ENCODE assay signal across 15 cellular contexts in the genomic region with DNA sequence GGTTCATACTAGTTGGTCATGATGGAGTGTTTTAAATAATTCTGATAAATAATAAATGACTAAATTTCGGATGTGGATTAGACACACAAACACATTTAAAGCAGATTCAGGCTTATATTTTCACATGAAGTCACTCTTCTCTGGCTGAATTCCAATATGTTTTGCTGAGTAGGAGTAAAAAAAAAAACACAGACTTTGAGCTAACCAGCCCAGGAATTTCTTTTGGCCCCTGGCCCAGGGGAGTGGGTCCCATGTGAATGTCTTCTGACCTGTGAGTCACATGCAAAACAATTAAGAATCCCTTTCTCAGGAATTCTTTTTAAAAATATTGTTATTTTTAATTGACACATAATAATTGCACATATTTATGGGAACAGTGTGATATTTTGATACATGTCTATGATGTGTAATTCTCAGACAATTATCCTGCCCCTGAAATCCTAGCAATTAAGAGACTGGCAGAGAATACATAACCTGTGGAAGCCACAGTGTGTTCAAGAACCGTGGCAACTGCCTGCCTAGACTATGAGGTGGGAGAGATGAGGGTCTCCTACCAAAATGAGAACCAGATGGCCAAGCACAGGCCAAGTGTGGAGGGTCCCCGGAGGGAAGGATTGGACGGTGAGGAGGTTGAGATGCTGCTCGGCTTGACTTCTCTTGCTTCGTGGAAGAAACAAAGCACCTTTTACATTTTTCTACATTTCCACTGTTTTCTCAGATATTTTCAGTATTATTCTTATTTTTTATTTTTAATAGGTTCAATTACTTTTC.
A peak's percentile ranks its signal among the peaks of the same experiment; 100 is the strongest.
DNase-seq lines count a peak whose midpoint lies in the region; ATAC-seq, FAIRE-seq and TF ChIP-seq lines count a peak whose summit lies in the region.
"Had no signal": no experiment of that assay in that cellular context is flagged by ENCODE, and none has a peak within 500 bp of the region (broad histone marks: within the 10 kb centered on the region; RNA-seq: fewer than 3 reads in every experiment).

No MANE protein-coding gene starts in this region.

- H3K27ac Mint-ChIP-seq in mesothelial cell of epicardium, result peak overlapping the region; percentile 99

- ATAC-seq in left cardiac atrium (peak in 1 of 2 donors; percentile 74), GM18870 (IDR thresholded peaks at IDR 0.05; ENCODE audit: unreplicated experiment) (no peak), HG02840 (IDR thresholded peaks at IDR 0.05; ENCODE audit: low FRiP score, unreplicated experiment) (no peak)
- ATAC-seq: psoas muscle, upper lobe of right lung had no signal

- intact Hi-C loops in left cardiac atrium (cut with DNase I), result no loop called here
- intact Hi-C loops in left ventricle myocardium inferior (cut with micrococcal nuclease), result no loop called here

- H3K27ac ChIP-seq in left ventricle myocardium inferior (replicated peaks), result no peak overlapping the region
- H3K27ac ChIP-seq: psoas muscle, upper lobe of right lung had no signal

- H3K9me3 ChIP-seq in left ventricle myocardium inferior (replicated peaks), result no peaks in the 10 kb centered on the region
- H3K9me3 ChIP-seq: psoas muscle, upper lobe of right lung had no signal

- peaks cover 32% of the 10 kb centered on the region for H3K4me1 Mint-ChIP-seq in mesothelial cell of epicardium

- TF ChIP-seq CTCF in left ventricle myocardium inferior (IDR thresholded peaks at IDR 0.05; ENCODE audit: borderline replicate concordance) (no peak), mesothelial cell of epicardium (IDR thresholded peaks at IDR 0.05; ENCODE audit: unreplicated experiment) (no peak)

- no peaks in the 10 kb centered on the region for H3K27me3 Mint-ChIP-seq in mesothelial cell of epicardium (ENCODE audit: low read depth)

- H3K36me3 ChIP-seq in left ventricle myocardium inferior, result no peaks in the 10 kb centered on the region
- H3K36me3 ChIP-seq: upper lobe of right lung had no signal

- no peaks in the 10 kb centered on the region for H3K9me3 Mint-ChIP-seq in mesothelial cell of epicardium

- H3K4me3 Mint-ChIP-seq in mesothelial cell of epicardium, result no peak overlapping the region

- H3K4me1 ChIP-seq in left ventricle myocardium inferior, result no peaks in the 10 kb centered on the region
- H3K4me1 ChIP-seq: psoas muscle, upper lobe of right lung had no signal

- H3K4me3 ChIP-seq in left ventricle myocardium inferior, result no peak overlapping the region
- H3K4me3 ChIP-seq: psoas muscle, upper lobe of right lung had no signal

- no peaks in the 10 kb centered on the region for H3K27me3 ChIP-seq in left ventricle myocardium inferior (ENCODE audit: low read depth)
- H3K27me3 ChIP-seq: upper lobe of right lung had no signal

- peaks cover 7% of the 10 kb centered on the region for H3K36me3 Mint-ChIP-seq in mesothelial cell of epicardium

- peak; percentile 95 for FAIRE-seq in endometrium (lab: Jason Lieb, UNC)

- DNase-seq in left cardiac atrium (peak; percentile 44), left ventricle myocardium inferior (no peak), mesothelial cell of epicardium (ENCODE audit: low spot score in 2 of 2, unreplicated experiment in 2 of 2) (peak in 1 of 2 experiments; percentile 61), T-helper 9 cell (no peak)
- DNase-seq in stimulated activated CD4-positive, alpha-beta T cell treated with anti-CD3 and anti-CD28 coated beads, Interleukin-2, amount 100 ng/mL, for 24 hours, result no peak
- DNase-seq: activated CD8-positive, alpha-beta memory T cell treated with anti-CD3 and anti-CD28 coated beads for 24 hours; activated naive CD4-positive, alpha-beta T cell treated with anti-CD3 and anti-CD28 coated beads, Interleukin-2, amount 50 U/mL, for 16 hours; hypothalamus; midbrain; NCI-H2227 treated with DMSO at 0.1 percent for 48 hours; upper lobe of right lung had no signal
